In the genomic region with DNA sequence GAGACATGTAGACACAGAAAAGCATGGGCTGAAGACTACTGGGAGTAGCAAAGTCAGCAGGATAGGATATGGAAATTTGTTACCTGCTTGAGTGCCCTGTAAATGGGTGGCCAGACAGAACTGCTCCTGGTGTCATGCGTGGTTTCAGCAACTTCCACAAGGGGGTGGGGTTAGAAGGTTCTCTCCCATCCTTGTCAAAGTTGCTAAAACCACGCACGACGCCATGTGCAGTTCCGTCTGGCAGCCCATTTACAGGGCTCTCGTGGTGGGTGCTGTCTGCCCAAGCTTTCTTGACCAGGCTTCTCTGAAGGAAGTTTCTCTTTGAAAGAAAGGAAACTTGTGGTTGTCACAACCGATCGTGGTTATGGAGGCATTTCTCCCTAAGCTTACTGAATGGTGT, we compare ENCODE assay signal across 1 cellular context.
TF ChIP-seq lines count a peak whose summit lies in the region.

No MANE protein-coding gene starts in this region.

TF ChIP-seq in H1, 55 proteins besides CTCF, POLR2A, EP300 and RAD21:
- TF ChIP-seq BCL11A (IDR thresholded peaks at IDR 0.05; ENCODE audit: low read depth in 2 of 2, low read length in 2 of 2): no peak
- TF ChIP-seq RXRA (IDR thresholded peaks at IDR 0.05; ENCODE audit: insufficient read depth, low read depth, low read length): no peak
- no peak for TF ChIP-seq TEAD4 (IDR thresholded peaks at IDR 0.05; ENCODE audit: low read depth, low read length)
- TF ChIP-seq POU5F1 (IDR thresholded peaks at IDR 0.05; ENCODE audit: low read depth, low read length): no peak
- no peak for TF ChIP-seq EGR1 (IDR thresholded peaks at IDR 0.05; ENCODE audit: borderline replicate concordance, low read depth, low read length)
- TF ChIP-seq POLR2AphosphoS5 (IDR thresholded peaks at IDR 0.05; ENCODE audit: low read depth, low read length): no peak
- TF ChIP-seq PHF8 (conservative IDR thresholded peaks at IDR 0.05; ENCODE audit: low read depth, low read length): no peak
- TF ChIP-seq TAF1 (IDR thresholded peaks at IDR 0.05; ENCODE audit: low read depth, low read length): no peak
- TF ChIP-seq ZNF274 (IDR thresholded peaks at IDR 0.05; ENCODE audit: borderline replicate concordance, extremely low read depth, low read length): no peak
